In genomic region chr2:128409326-128410034, GRCh38 we compare ENCODE assay signal across 18 cellular contexts.
DNase-seq lines count a peak whose midpoint lies in the region; ATAC-seq, FAIRE-seq and TF ChIP-seq lines count a peak whose summit lies in the region.
"Had no signal": no experiment of that assay in that cellular context is flagged by ENCODE, and none has a peak within 500 bp of the region (broad histone marks: within the 10 kb centered on the region; RNA-seq: fewer than 3 reads in every experiment).

No MANE protein-coding gene starts in this region.

- peak; percentile 40 for FAIRE-seq in urothelium cell line (lab: Jason Lieb, UNC)
- FAIRE-seq: K562 had no signal

- H3K9me3 ChIP-seq in neural progenitor cell (ENCODE audit: low read depth) = no peaks in the 10 kb centered on the region
- H3K9me3 ChIP-seq: prostate gland had no signal

- H3K4me1 ChIP-seq in neural progenitor cell = peaks cover 10% of the 10 kb centered on the region
- H3K4me1 ChIP-seq: prostate gland had no signal

- no peaks in the 10 kb centered on the region for H4K20me1 ChIP-seq in neural progenitor cell (ENCODE audit: low read depth)

- no peaks in the 10 kb centered on the region for H3K27me3 ChIP-seq in neural progenitor cell

- no peaks in the 10 kb centered on the region for H3K36me3 ChIP-seq in neural progenitor cell
- H3K36me3 ChIP-seq: prostate gland had no signal

- no peak overlapping the region for H3K4me3 ChIP-seq in neural progenitor cell
- H3K4me3 ChIP-seq: K562, prostate gland had no signal

- H3K36me3 Mint-ChIP-seq in neural progenitor cell = no peaks in the 10 kb centered on the region
- no peaks in the 10 kb centered on the region for H3K36me3 Mint-ChIP-seq in T-helper 2 cell treated with Interferon-gamma antibody and Interleukin-4, amounts not matched to agents 5 μg/mL and 100 μg/mL, for 36 hours (ENCODE audit: low read depth)
- H3K36me3 Mint-ChIP-seq: activated naive CD4-positive, alpha-beta T cell treated with anti-CD3 and anti-CD28 coated beads, Interleukin-2, amount 10 ng/mL, durations not matched to agents 7 days and 5 days; memory B cell; natural killer cell treated with Interleukin-12 subunit alpha and Interleukin-12 subunit beta and Interleukin-15 and Interleukin-18, amount 100 ng/mL, for 72 hours had no signal

- TF ChIP-seq CTCF in neural progenitor cell (IDR thresholded peaks at IDR 0.05) = no peak

- intact Hi-C loops in cardiac septum (cut with DNase I) (no loop called here), left ventricle myocardium superior (cut with micrococcal nuclease) (no loop called here)

- H3K79me2 ChIP-seq in neural progenitor cell (ENCODE audit: low read depth) = no peaks in the 10 kb centered on the region

- H3K9ac ChIP-seq in neural progenitor cell = no peak overlapping the region

- no peak overlapping the region for H3K27ac ChIP-seq in neural progenitor cell
- H3K27ac ChIP-seq: prostate gland had no signal

- no peaks in the 10 kb centered on the region for H3K9me3 Mint-ChIP-seq in neural progenitor cell
- no peaks in the 10 kb centered on the region for H3K9me3 Mint-ChIP-seq in T-helper 2 cell treated with Interferon-gamma antibody and Interleukin-4, amounts not matched to agents 5 μg/mL and 100 μg/mL, for 36 hours
- H3K9me3 Mint-ChIP-seq: activated naive CD4-positive, alpha-beta T cell treated with anti-CD3 and anti-CD28 coated beads, Interleukin-2, amount 10 ng/mL, durations not matched to agents 7 days and 5 days; memory B cell; natural killer cell treated with Interleukin-12 subunit alpha and Interleukin-12 subunit beta and Interleukin-15 and Interleukin-18, amount 100 ng/mL, for 72 hours had no signal

- peaks cover 46% of the 10 kb centered on the region for H3K4me1 Mint-ChIP-seq in neural progenitor cell
- peaks cover 14% of the 10 kb centered on the region for H3K4me1 Mint-ChIP-seq in T-helper 2 cell treated with Interferon-gamma antibody and Interleukin-4, amounts not matched to agents 5 μg/mL and 100 μg/mL, for 36 hours (ENCODE audit: low read depth)
- H3K4me1 Mint-ChIP-seq: activated naive CD4-positive, alpha-beta T cell treated with anti-CD3 and anti-CD28 coated beads, Interleukin-2, amount 10 ng/mL, durations not matched to agents 7 days and 5 days; memory B cell had no signal

- H3K4me2 ChIP-seq in neural progenitor cell = no peak overlapping the region

- no peaks in the 10 kb centered on the region for H3F3A ChIP-seq in neural progenitor cell (ENCODE audit: low read depth)

- ATAC-seq in left ventricle myocardium superior (no peak), HG02973 (IDR thresholded peaks at IDR 0.05; ENCODE audit: unreplicated experiment) (no peak)
- ATAC-seq: K562 had no signal

- H2AFZ ChIP-seq in neural progenitor cell (replicated peaks) = no peak overlapping the region

- peak overlapping the region; percentile 83 for H3K27ac Mint-ChIP-seq in neural progenitor cell
- no peak overlapping the region for H3K27ac Mint-ChIP-seq in T-helper 2 cell treated with Interferon-gamma antibody and Interleukin-4, amounts not matched to agents 5 μg/mL and 100 μg/mL, for 36 hours
- H3K27ac Mint-ChIP-seq: activated naive CD4-positive, alpha-beta T cell treated with anti-CD3 and anti-CD28 coated beads, Interleukin-2, amount 10 ng/mL, durations not matched to agents 7 days and 5 days; memory B cell; natural killer cell treated with Interleukin-12 subunit alpha and Interleukin-12 subunit beta and Interleukin-15 and Interleukin-18, amount 100 ng/mL, for 72 hours had no signal

- peaks cover 19% of the 10 kb centered on the region for H3K27me3 Mint-ChIP-seq in neural progenitor cell (ENCODE audit: insufficient read depth, low read depth)
- no peaks in the 10 kb centered on the region for H3K27me3 Mint-ChIP-seq in T-helper 2 cell treated with Interferon-gamma antibody and Interleukin-4, amounts not matched to agents 5 μg/mL and 100 μg/mL, for 36 hours (ENCODE audit: low read depth)
- H3K27me3 Mint-ChIP-seq: activated naive CD4-positive, alpha-beta T cell treated with anti-CD3 and anti-CD28 coated beads, Interleukin-2, amount 10 ng/mL, durations not matched to agents 7 days and 5 days; natural killer cell treated with Interleukin-12 subunit alpha and Interleukin-12 subunit beta and Interleukin-15 and Interleukin-18, amount 100 ng/mL, for 72 hours had no signal

- peak; percentile 38 for DNase-seq in cardiac septum (ENCODE audit: low spot score)
- DNase-seq in left ventricle myocardium superior = no peak
- peak; percentile 38 for DNase-seq in ecto neural progenitor cell (ENCODE audit: low spot score)
- no peak for DNase-seq in neural progenitor cell (ENCODE audit: low spot score)
- DNase-seq in urothelium cell line (ENCODE audit: low spot score) = no peak
- no peak for DNase-seq in hippocampal formation (lab: John Stamatoyannopoulos, UW)
- no peak for DNase-seq in T-helper 2 cell treated with Interferon-gamma antibody and Interleukin-4, amounts not matched to agents 5 μg/mL and 100 μg/mL, for 36 hours (ENCODE audit: low spot score)
- DNase-seq: activated CD4-positive, alpha-beta T cell treated with anti-CD3 and anti-CD28 coated beads for 48 hours; activated naive CD4-positive, alpha-beta T cell treated with anti-CD3 and anti-CD28 coated beads, Interleukin-2, amount 10 ng/mL, durations not matched to agents 7 days and 5 days; MV-4-11; NCI-H1930; NCI-H345; NK-92 treated with Interleukin-12 subunit alpha and Interleukin-12 subunit beta, amount 100 ng/mL, for 24 hours had no signal

- no peak overlapping the region for H3K4me3 Mint-ChIP-seq in neural progenitor cell
- H3K4me3 Mint-ChIP-seq in T-helper 2 cell treated with Interferon-gamma antibody and Interleukin-4, amounts not matched to agents 5 μg/mL and 100 μg/mL, for 36 hours = no peak overlapping the region
- H3K4me3 Mint-ChIP-seq: activated naive CD4-positive, alpha-beta T cell treated with anti-CD3 and anti-CD28 coated beads, Interleukin-2, amount 10 ng/mL, durations not matched to agents 7 days and 5 days; memory B cell; natural killer cell treated with Interleukin-12 subunit alpha and Interleukin-12 subunit beta and Interleukin-15 and Interleukin-18, amount 100 ng/mL, for 72 hours had no signal

Comparison
In these comparisons a context has a peak if more than half of its experiments do, and no peak if none do; other contexts are left out.
1. DNase-seq: peak in cardiac septum (single experiment) and ecto neural progenitor cell (single experiment); none in left ventricle myocardium superior (single experiment), neural progenitor cell (single experiment), urothelium cell line (single experiment), hippocampal formation (0 of 2) and T-helper 2 cell treated with Interferon-gamma antibody and Interleukin-4, amounts not matched to agents 5 μg/mL and 100 μg/mL, for 36 hours (single experiment).